Comparison of ENCODE assay signal across 1 cellular context in the genomic region with DNA sequence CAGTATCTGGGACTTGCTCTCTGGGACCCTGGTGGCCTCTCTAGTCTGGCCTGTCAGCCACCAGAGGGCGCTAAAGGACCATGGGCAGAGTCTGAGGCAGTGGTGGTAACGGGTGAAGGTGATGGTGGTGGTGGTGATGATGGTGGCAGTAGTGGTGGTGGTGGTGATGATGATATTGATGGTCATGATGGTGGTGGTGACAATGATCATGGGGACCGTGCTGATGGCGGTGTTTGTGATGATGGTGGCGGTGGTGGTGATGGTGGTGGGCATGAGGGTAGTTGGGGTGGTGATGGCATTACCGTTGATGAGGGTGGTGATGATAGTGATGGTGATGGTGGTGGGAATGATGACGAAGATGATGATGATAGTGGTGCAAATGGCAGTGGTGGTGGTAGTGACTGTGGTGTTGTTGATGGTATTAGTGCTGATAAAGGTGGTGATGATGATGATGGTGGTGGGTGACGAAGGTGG.
TF ChIP-seq lines count a peak whose summit lies in the region.

No MANE protein-coding gene starts in this region.

TF ChIP-seq in SK-N-SH treated with all-trans-retinoic acid at 6 μM for 48 hours, 23 proteins besides CTCF, POLR2A, EP300 and RAD21 (continued from another document):
- TF ChIP-seq, protein P1, sequence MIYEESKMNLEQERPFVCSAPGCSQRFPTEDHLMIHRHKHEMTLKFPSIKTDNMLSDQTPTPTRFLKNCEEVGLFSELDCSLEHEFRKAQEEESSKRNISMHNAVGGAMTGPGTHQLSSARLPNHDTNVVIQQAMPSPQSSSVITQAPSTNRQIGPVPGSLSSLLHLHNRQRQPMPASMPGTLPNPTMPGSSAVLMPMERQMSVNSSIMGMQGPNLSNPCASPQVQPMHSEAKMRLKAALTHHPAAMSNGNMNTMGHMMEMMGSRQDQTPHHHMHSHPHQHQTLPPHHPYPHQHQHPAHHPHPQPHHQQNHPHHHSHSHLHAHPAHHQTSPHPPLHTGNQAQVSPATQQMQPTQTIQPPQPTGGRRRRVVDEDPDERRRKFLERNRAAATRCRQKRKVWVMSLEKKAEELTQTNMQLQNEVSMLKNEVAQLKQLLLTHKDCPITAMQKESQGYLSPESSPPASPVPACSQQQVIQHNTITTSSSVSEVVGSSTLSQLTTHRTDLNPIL (CRISPR knock-in tag; IDR thresholded peaks at IDR 0.05; ENCODE audit: low read depth), result no peak
